ENCODE assay signal across 8 cellular contexts in the genomic region with DNA sequence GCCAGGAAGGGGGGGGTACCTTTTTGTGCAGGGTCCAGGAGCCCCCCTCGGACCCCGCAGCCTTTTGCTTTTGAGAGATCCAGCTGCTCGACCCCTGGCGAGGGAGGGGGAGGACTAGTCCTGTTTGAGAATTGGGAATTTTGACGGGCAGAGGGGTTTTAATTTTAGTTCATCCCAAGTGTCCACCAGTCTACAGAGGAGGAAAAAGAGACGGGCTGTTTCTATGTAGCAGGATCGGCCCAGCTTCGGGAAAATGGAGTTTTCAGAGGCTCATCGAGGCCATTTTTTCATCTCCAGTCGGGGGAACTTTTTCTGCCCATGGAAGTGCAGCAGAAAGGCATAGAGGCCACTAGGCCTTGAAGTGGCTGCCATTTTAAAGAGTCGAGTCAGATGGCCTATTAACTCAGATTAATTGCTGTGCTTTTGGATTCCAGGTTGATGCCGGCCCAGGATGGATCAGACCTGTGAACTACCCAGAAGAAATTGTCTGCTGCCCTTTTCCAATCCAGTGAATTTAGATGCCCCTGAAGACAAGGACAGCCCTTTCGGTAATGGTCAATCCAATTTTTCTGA. TPM values are rescaled to one million over a fixed set of nuclear protein-coding genes. Genes with fewer than 3 reads are reported as not detected.
DNase-seq lines count a peak whose midpoint lies in the region; ATAC-seq and TF ChIP-seq lines count a peak whose summit lies in the region.

No MANE protein-coding gene starts in this region.

- peak overlapping the region; percentile 55 for H3K27ac ChIP-seq in OCI-LY7 (ENCODE audit: low read depth, low read length, poor library complexity, severe bottlenecking)
- H3K27ac ChIP-seq in ovary, result peak overlapping the region; percentile 99

- peak overlapping the region; percentile 99 for H3K4me2 ChIP-seq in OCI-LY7 (ENCODE audit: low read length)

- H3K4me3 ChIP-seq in GM08714 (ENCODE audit: low read length) (peak overlapping the region; percentile 83), OCI-LY7 (ENCODE audit: low read depth, low read length, poor library complexity, severe bottlenecking) (peak overlapping the region; percentile 86), endocrine pancreas (ENCODE audit: control insufficient read depth, insufficient read depth, low read length) (peak overlapping the region; percentile 53), ovary (peak overlapping the region; percentile 78)

- ATAC-seq in GM21619 (IDR thresholded peaks at IDR 0.05; ENCODE audit: unreplicated experiment) (no peak), HG03520 (IDR thresholded peaks at IDR 0.05; ENCODE audit: unreplicated experiment) (no peak), HG03442 (IDR thresholded peaks at IDR 0.05; ENCODE audit: unreplicated experiment) (no peak)

- 8 to 10% (median 9%) methylated on average over 13 of the region's 13 CpGs for WGBS in ovary, 3 donors

- H3K27me3 ChIP-seq in endocrine pancreas (ENCODE audit: control insufficient read depth, insufficient read depth, low read length) (no peaks in the 10 kb centered on the region), ovary (no peaks in the 10 kb centered on the region)

- no peak for TF ChIP-seq POLR2A in ovary (IDR thresholded peaks at IDR 0.05)

- DNase-seq in OCI-LY7 (ENCODE audit: low spot score) (peak; percentile 47), ovary (no peak), NCI-H1694 (lab: John Stamatoyannopoulos, UW) (no peak)

- no peak for TF ChIP-seq EP300 in ovary (IDR thresholded peaks at IDR 0.05)

- TF ChIP-seq CTCF in OCI-LY7 (conservative IDR thresholded peaks at IDR 0.05; ENCODE audit: low read length) (no peak), ovary (IDR thresholded peaks at IDR 0.05) (no peak)

- H3K9ac ChIP-seq in endocrine pancreas (ENCODE audit: control insufficient read depth, insufficient read depth, low read length), result peak overlapping the region; percentile 74

- POLR2A ChIA-PET in OCI-LY7 (lab: Charles Lee), result interaction anchor here (0.7 to 2.7 kb wide), 5 partner anchors 9 to 41 kb away, joined by 3 to 12 read pairs (median 3); no protein-coding TSS in a partner anchor

- intact Hi-C loops in OCI-LY7 (cut with micrococcal nuclease; ENCODE audit: unreplicated experiment) (loop anchor here (2.0 kb wide), 1 partner anchor 42 kb away; no protein-coding TSS in a partner anchor), ovary (cut with DNase I) (loop anchor here in 1 of 4 donors (5.0 kb wide), 1 partner anchor 1472 kb away; no protein-coding TSS in a partner anchor)

- no TSS peak for BruUV-seq in OCI-LY7 (replicated peaks; lab: Mats Ljungman, UMichigan)

- H3K9me3 ChIP-seq in OCI-LY7 (ENCODE audit: low read length), result peaks cover 7% of the 10 kb centered on the region; the same call in 1 of the 2 replicates
- H3K9me3 ChIP-seq in endocrine pancreas (ENCODE audit: control insufficient read depth, low read length), result no peaks in the 10 kb centered on the region
- H3K9me3 ChIP-seq in ovary, result no peaks in the 10 kb centered on the region

- H3K79me2 ChIP-seq in OCI-LY7 (ENCODE audit: insufficient read depth, low read depth, low read length), result peaks cover 51% of the 10 kb centered on the region

- H2AFZ ChIP-seq in OCI-LY7 (ENCODE audit: low read length), result no peak overlapping the region; the same call in 1 of the 2 replicates

- H3K36me3 ChIP-seq in OCI-LY7 (ENCODE audit: insufficient read depth, low read length) (peaks cover 43% of the 10 kb centered on the region), endocrine pancreas (ENCODE audit: control insufficient read depth, insufficient read depth, low read length) (no peaks in the 10 kb centered on the region), ovary (no peaks in the 10 kb centered on the region)

- no peaks in the 10 kb centered on the region for H3K9me2 ChIP-seq in OCI-LY7 (ENCODE audit: insufficient read depth, low read length)

- no peaks in the 10 kb centered on the region for H4K20me1 ChIP-seq in OCI-LY7 (ENCODE audit: insufficient read depth, low read length)

- H3K4me1 ChIP-seq in OCI-LY7 (ENCODE audit: insufficient read depth, low read length, poor library complexity, severe bottlenecking), result peaks cover 46% of the 10 kb centered on the region
- peaks cover 15% of the 10 kb centered on the region for H3K4me1 ChIP-seq in endocrine pancreas (ENCODE audit: control insufficient read depth, insufficient read depth, low read length)
- H3K4me1 ChIP-seq in ovary (ENCODE audit: insufficient read depth), result peaks cover 17% of the 10 kb centered on the region

- CTCF ChIA-PET in OCI-LY7 (lab: Charles Lee; ENCODE audit: unreplicated experiment), result no interaction called here

RNA-seq across cellular contexts. Expression of gene NSD1, which starts 1.2 kb away (rescaled TPM):
- 59.6 and 64.3 TPM in 2 replicates for total RNA-seq in OCI-LY7 (2014; rRNA removed; shearing (Covaris generic))
- total RNA-seq in OCI-LY7 (2022) (132 and 142 TPM in 2 replicates), ovary (100 to 1,000 TPM in 1 of 7 donors, 10 to 100 TPM in 6; 25.6 to 110 (median 83.2) TPM)
- polyA plus RNA-seq in ovary, result 10 to 100 TPM; 11.5 to 28.0 TPM

RNA-seq across cellular contexts. Expression of gene FGFR4, which starts 48.0 kb away (rescaled TPM):
- total RNA-seq in OCI-LY7 (2014; rRNA removed; shearing (Covaris generic)), result 0.39 and 1.2 TPM in 2 replicates
- total RNA-seq in OCI-LY7 (2022) (3.5 and 4.5 TPM in 2 replicates), ovary (10 to 100 TPM; 15.5 to 90.3 (median 39.9) TPM)
- polyA plus RNA-seq in ovary, result 10 to 100 TPM in 1 of 2 donors, 1 to 10 TPM in 1; 2.7 to 13.1 TPM
